10 cellular contexts compared by ENCODE assay signal in genomic region chr19:41936416-41936850, GRCh38. TPM values are rescaled to one million over a fixed set of nuclear protein-coding genes. Genes with fewer than 3 reads are reported as not detected.
DNase-seq lines count a peak whose midpoint lies in the region; ATAC-seq, FAIRE-seq and TF ChIP-seq lines count a peak whose summit lies in the region.
"Had no signal": no experiment of that assay in that cellular context is flagged by ENCODE, and none has a peak within 500 bp of the region (broad histone marks: within the 10 kb centered on the region; RNA-seq: fewer than 3 reads in every experiment).

No MANE protein-coding gene starts in this region.

- no peaks in the 10 kb centered on the region for H4K20me1 ChIP-seq in GM12878 (ENCODE audit: control insufficient read depth, insufficient read depth)

- TF ChIP-seq RAD21 in GM12878 (IDR thresholded peaks at IDR 0.05; ENCODE audit: insufficient read depth, low read depth, low read length): no peak

- no peak for TF ChIP-seq POLR2A in GM12878 (IDR thresholded peaks at IDR 0.05; ENCODE audit: low read depth, low read length)

- H3K36me3 Mint-ChIP-seq in activated naive CD8-positive, alpha-beta T cell: no peaks in the 10 kb centered on the region
- H3K36me3 Mint-ChIP-seq in activated naive CD8-positive, alpha-beta T cell treated with anti-CD3 and anti-CD28 coated beads for 36 hours: no peaks in the 10 kb centered on the region
- no peaks in the 10 kb centered on the region for H3K36me3 Mint-ChIP-seq in stimulated activated naive CD8-positive, alpha-beta T cell treated with anti-CD3 and anti-CD28 coated beads, Interleukin-15, Interleukin-2, amounts not matched to agents 100 ng/mL and 50 ng/mL, for 24 hours (ENCODE audit: low read depth)

- no TSS peak for BruUV-seq in GM12878 (replicated peaks; lab: Mats Ljungman, UMichigan)

- FAIRE-seq in GM12878 (lab: Jason Lieb, UNC): no peak
- FAIRE-seq: pancreas had no signal

- DNase-seq in activated naive CD8-positive, alpha-beta T cell treated with anti-CD3 and anti-CD28 coated beads for 36 hours: no peak
- no peak for DNase-seq in GM12878 (ENCODE audit: low read depth, low spot score)
- DNase-seq in NCI-H1105 (lab: John Stamatoyannopoulos, UW): no peak
- DNase-seq: NCI-H1436, Peyer's patch had no signal

- H3K4me3 Mint-ChIP-seq in activated naive CD8-positive, alpha-beta T cell: no peak overlapping the region
- no peak overlapping the region for H3K4me3 Mint-ChIP-seq in activated naive CD8-positive, alpha-beta T cell treated with anti-CD3 and anti-CD28 coated beads for 36 hours
- H3K4me3 Mint-ChIP-seq in stimulated activated naive CD8-positive, alpha-beta T cell treated with anti-CD3 and anti-CD28 coated beads, Interleukin-15, Interleukin-2, amounts not matched to agents 100 ng/mL and 50 ng/mL, for 24 hours: peak overlapping the region; percentile 0
- H3K4me3 Mint-ChIP-seq: dendritic cell treated with granulocyte-macrophage colony-stimulating factor and Interleukin-4, amounts not matched to agents 40 ng/mL and 50 ng/mL, for 4 days had no signal

- peaks cover 43% of the 10 kb centered on the region for H3K4me1 Mint-ChIP-seq in activated naive CD8-positive, alpha-beta T cell (ENCODE audit: low read depth)
- H3K4me1 Mint-ChIP-seq in activated naive CD8-positive, alpha-beta T cell treated with anti-CD3 and anti-CD28 coated beads for 36 hours: peaks cover 31% of the 10 kb centered on the region
- peaks cover 49% of the 10 kb centered on the region for H3K4me1 Mint-ChIP-seq in stimulated activated naive CD8-positive, alpha-beta T cell treated with anti-CD3 and anti-CD28 coated beads, Interleukin-15, Interleukin-2, amounts not matched to agents 100 ng/mL and 50 ng/mL, for 24 hours (ENCODE audit: low read depth)

- CTCF ChIA-PET in GM12878 (lab: Yijun Ruan, JAX): interaction anchor here (0.6 to 2.3 kb wide), 6 partner anchors 9 to 72 kb away, joined by 3 to 17 read pairs (median 4); no protein-coding TSS in a partner anchor

- TF ChIP-seq EP300 in GM12878 (IDR thresholded peaks at IDR 0.05; ENCODE audit: borderline replicate concordance in 1 of 2, control insufficient read depth in 1 of 2, low read depth in 2 of 2, low read length in 2 of 2): no peak

- no peak overlapping the region for H3K4me2 ChIP-seq in GM12878 (ENCODE audit: control insufficient read depth, insufficient read depth)

- in situ Hi-C loops in GM12878 (cut with MboI): loop anchor here (25.0 kb wide), 1 partner anchor 1826 kb away; the partner anchor contains the start of gene SMG9

- SMC1A ChIA-PET in GM12878 (lab: Charles Lee; ENCODE audit: uncharacterized antibody, unreplicated experiment): interaction anchor here (1.5 to 1.6 kb wide), 2 partner anchors 9 to 63 kb away, joined by 4 read pairs; no protein-coding TSS in a partner anchor

- intact Hi-C loops in GM12878 (cut with micrococcal nuclease; ENCODE audit: unreplicated experiment): no loop called here

- no peak for TF ChIP-seq CTCF in GM12878 (IDR thresholded peaks at IDR 0.05 in 2 of 3, conservative IDR thresholded peaks at IDR 0.05 in 1 of 3; ENCODE audit: control insufficient read depth in 2 of 3, extremely low read depth in 1 of 3, insufficient read depth in 1 of 3, low read depth in 3 of 3, low read length in 3 of 3)

- 37% methylated on average over 8 of the region's 8 CpGs for WGBS in GM12878 (ENCODE audit: insufficient coverage, insufficient replicate concordance, low lambda C conversion rate, missing lambda C conversion rate)

- H3K27ac ChIP-seq in GM12878 (ENCODE audit: control insufficient read depth, insufficient read depth): no peak overlapping the region
- H3K27ac ChIP-seq: pancreas had no signal

- no peaks in the 10 kb centered on the region for H3K27me3 Mint-ChIP-seq in activated naive CD8-positive, alpha-beta T cell
- peaks cover 2% of the 10 kb centered on the region for H3K27me3 Mint-ChIP-seq in activated naive CD8-positive, alpha-beta T cell treated with anti-CD3 and anti-CD28 coated beads for 36 hours
- H3K27me3 Mint-ChIP-seq in stimulated activated naive CD8-positive, alpha-beta T cell treated with anti-CD3 and anti-CD28 coated beads, Interleukin-15, Interleukin-2, amounts not matched to agents 100 ng/mL and 50 ng/mL, for 24 hours: peaks cover 10% of the 10 kb centered on the region

- no peaks in the 10 kb centered on the region for H3K79me2 ChIP-seq in GM12878 (ENCODE audit: control insufficient read depth, insufficient read depth, low read length)

- ATAC-seq in GM12878 (no peak), HG03432 (IDR thresholded peaks at IDR 0.05; ENCODE audit: unreplicated experiment) (no peak)
- ATAC-seq: pancreas had no signal

- peak overlapping the region; percentile 25 for H3K27ac Mint-ChIP-seq in activated naive CD8-positive, alpha-beta T cell
- H3K27ac Mint-ChIP-seq in activated naive CD8-positive, alpha-beta T cell treated with anti-CD3 and anti-CD28 coated beads for 36 hours: no peak overlapping the region
- peak overlapping the region; percentile 56 for H3K27ac Mint-ChIP-seq in stimulated activated naive CD8-positive, alpha-beta T cell treated with anti-CD3 and anti-CD28 coated beads, Interleukin-15, Interleukin-2, amounts not matched to agents 100 ng/mL and 50 ng/mL, for 24 hours
- H3K27ac Mint-ChIP-seq: dendritic cell treated with granulocyte-macrophage colony-stimulating factor and Interleukin-4, amounts not matched to agents 40 ng/mL and 50 ng/mL, for 4 days had no signal

- H2AFZ ChIP-seq in GM12878 (ENCODE audit: control insufficient read depth, low read depth, low read length): no peak overlapping the region

- POLR2A ChIA-PET in GM12878 (lab: Charles Lee): interaction anchor here (0.6 kb wide), 1 partner anchor 37 kb away, joined by 4 read pairs; no protein-coding TSS in a partner anchor

- H3K9ac ChIP-seq in GM12878 (ENCODE audit: control insufficient read depth, insufficient read depth, low read length): no peak overlapping the region

- peaks cover 0 to 3% of the 10 kb centered on the region in 2 experiments; a peak in 2 of 4 replicates for H3K27me3 ChIP-seq in GM12878 (replicated peaks in 1 of 2; ENCODE audit: control insufficient read depth in 2 of 2, insufficient read depth in 2 of 2, low read length in 1 of 2)
- H3K27me3 ChIP-seq: pancreas had no signal

- H3K9me3 Mint-ChIP-seq in activated naive CD8-positive, alpha-beta T cell (ENCODE audit: low read depth): no peaks in the 10 kb centered on the region
- no peaks in the 10 kb centered on the region for H3K9me3 Mint-ChIP-seq in activated naive CD8-positive, alpha-beta T cell treated with anti-CD3 and anti-CD28 coated beads for 36 hours
- H3K9me3 Mint-ChIP-seq in stimulated activated naive CD8-positive, alpha-beta T cell treated with anti-CD3 and anti-CD28 coated beads, Interleukin-15, Interleukin-2, amounts not matched to agents 100 ng/mL and 50 ng/mL, for 24 hours: no peaks in the 10 kb centered on the region
- H3K9me3 Mint-ChIP-seq: dendritic cell treated with granulocyte-macrophage colony-stimulating factor and Interleukin-4, amounts not matched to agents 40 ng/mL and 50 ng/mL, for 4 days had no signal

- H3K4me1 ChIP-seq in GM12878 (ENCODE audit: control insufficient read depth, insufficient read depth, low read length): peaks cover 28% of the 10 kb centered on the region
- H3K4me1 ChIP-seq: pancreas had no signal

- no peaks in the 10 kb centered on the region for H3K36me3 ChIP-seq in GM12878 (ENCODE audit: control insufficient read depth in 2 of 2, insufficient read depth in 2 of 2, low read length in 1 of 2)
- H3K36me3 ChIP-seq: pancreas, Peyer's patch had no signal

- H3K4me3 ChIP-seq in GM12878: no peak overlapping the region
- H3K4me3 ChIP-seq: pancreas, Peyer's patch had no signal

- no peaks in the 10 kb centered on the region for H3K9me3 ChIP-seq in GM12878 (replicated peaks; ENCODE audit: control insufficient read depth, insufficient read depth, low read length)
- H3K9me3 ChIP-seq: pancreas, Peyer's patch had no signal

- RAD21 ChIA-PET in GM12878 (lab: Charles Lee; ENCODE audit: unreplicated experiment): interaction anchor here (2.1 kb wide), 1 partner anchor 63 kb away, joined by 6 read pairs; no protein-coding TSS in a partner anchor

RNA-seq across cellular contexts. Expression of gene ERFL, which starts 8.2 kb away (rescaled TPM):
- total RNA-seq in activated naive CD8-positive, alpha-beta T cell treated with anti-CD3 and anti-CD28 coated beads for 36 hours: 1 to 10 TPM; 1.1 to 1.2 TPM
- total RNA-seq in GM12878 (2013; cell fraction: nucleolus; rRNA removed): 0.83 and 1.2 TPM in 2 replicates
- 0.11 TPM in 1 of 2 replicates, not detected in the other for total RNA-seq in GM12878 (2014; rRNA removed)
- total RNA-seq in GM12878 (2014; rRNA removed; fragmentation: Illumina TruSeq; extraction: Trizol): not detected in 2 replicates
- total RNA-seq in GM12878 (2021): 0.10 and 0.19 TPM in 2 replicates
- 0.46 TPM for polyA plus RNA-seq in GM12878 (2011; ENCODE audit: low read depth)
- 0.05 TPM in 1 of 2 replicates, not detected in the other for polyA plus RNA-seq in GM12878 (2011; rRNA removed)
- polyA plus RNA-seq in GM12878 (2011; cell fraction: cytosol; rRNA removed): 0.04 and 0.10 TPM in 2 replicates
- polyA plus RNA-seq in GM12878 (2011; cell fraction: nucleus; rRNA removed): 1.2 and 1.3 TPM in 2 replicates
- 1.00 and 1.4 TPM in 2 replicates for polyA plus RNA-seq in GM12878 (2012)
- polyA plus RNA-seq in GM12878 (2014; fragmentation: Illumina TruSeq; extraction: Trizol): 0.04 TPM in 1 of 2 replicates, not detected in the other
- polyA plus RNA-seq in GM12878 (2014; fragmentation: Nextera tagmentation; extraction: Ambion mirVana): not detected
- 0.10 TPM in 1 of 2 replicates, not detected in the other for polyA plus RNA-seq in GM12878 (2014; rRNA removed)
- not detected for polyA plus RNA-seq in GM12878 (2016; fragmentation: Nextera tagmentation; extraction: Ambion mirVana)
- not detected in 2 replicates for polyA minus RNA-seq in GM12878 (2011; rRNA and poly(A)+ RNA removed)
- polyA minus RNA-seq in GM12878 (2011; cell fraction: cytosol; rRNA and poly(A)+ RNA removed): not detected in 2 replicates
- 0.24 TPM in 1 of 2 replicates, not detected in the other for polyA minus RNA-seq in GM12878 (2011; cell fraction: nucleus; rRNA and poly(A)+ RNA removed)

RNA-seq across cellular contexts. Expression of gene RABAC1, which starts 22.7 kb away (rescaled TPM):
- total RNA-seq in activated naive CD8-positive, alpha-beta T cell treated with anti-CD3 and anti-CD28 coated beads for 36 hours: 10 to 100 TPM; 46.9 to 50.7 TPM
- total RNA-seq in GM12878 (2013; cell fraction: nucleolus; rRNA removed): 9.6 and 11.0 TPM in 2 replicates
- total RNA-seq in GM12878 (2014; rRNA removed) (90.6 and 104 TPM in 2 replicates), GM12878 (2014; rRNA removed; fragmentation: Illumina TruSeq; extraction: Trizol) (14.1 and 15.6 TPM in 2 replicates), GM12878 (2021) (71.2 and 80.6 TPM in 2 replicates)
- 57.5 TPM for polyA plus RNA-seq in GM12878 (2011; ENCODE audit: low read depth)
- polyA plus RNA-seq in GM12878 (2011; rRNA removed) (8.3 and 15.9 TPM in 2 replicates), GM12878 (2014; fragmentation: Illumina TruSeq; extraction: Trizol) (5.2 and 11.1 TPM in 2 replicates), GM12878 (2014; fragmentation: Nextera tagmentation; extraction: Ambion mirVana) (10 to 100 TPM; 10.9 to 27.3 TPM), GM12878 (2014; rRNA removed) (115 and 118 TPM in 2 replicates), GM12878 (2016; fragmentation: Nextera tagmentation; extraction: Ambion mirVana) (10 to 100 TPM; 86.9 to 90.4 TPM)
- 41.8 and 54.8 TPM in 2 replicates for polyA plus RNA-seq in GM12878 (2011; cell fraction: cytosol; rRNA removed)
- 25.1 and 27.7 TPM in 2 replicates for polyA plus RNA-seq in GM12878 (2011; cell fraction: nucleus; rRNA removed)
- polyA plus RNA-seq in GM12878 (2012): 69.9 and 85.8 TPM in 2 replicates
- polyA minus RNA-seq in GM12878 (2011; rRNA and poly(A)+ RNA removed): 11.8 and 16.9 TPM in 2 replicates
- polyA minus RNA-seq in GM12878 (2011; cell fraction: cytosol; rRNA and poly(A)+ RNA removed): 4.4 and 4.8 TPM in 2 replicates
- 7.6 and 12.1 TPM in 2 replicates for polyA minus RNA-seq in GM12878 (2011; cell fraction: nucleus; rRNA and poly(A)+ RNA removed)

RNA-seq across cellular contexts. Expression of gene ARHGEF1, which starts 53.4 kb away (rescaled TPM):
- total RNA-seq in activated naive CD8-positive, alpha-beta T cell treated with anti-CD3 and anti-CD28 coated beads for 36 hours: 100 to 1,000 TPM; 285 to 295 TPM
- 129 and 142 TPM in 2 replicates for total RNA-seq in GM12878 (2013; cell fraction: nucleolus; rRNA removed)
- total RNA-seq in GM12878 (2014; rRNA removed) (63.3 and 67.8 TPM in 2 replicates), GM12878 (2014; rRNA removed; fragmentation: Illumina TruSeq; extraction: Trizol) (21.2 and 21.7 TPM in 2 replicates), GM12878 (2021) (185 and 207 TPM in 2 replicates)
- 58.7 TPM for polyA plus RNA-seq in GM12878 (2011; ENCODE audit: low read depth)
- polyA plus RNA-seq in GM12878 (2011; rRNA removed) (22.5 and 40.1 TPM in 2 replicates), GM12878 (2014; fragmentation: Illumina TruSeq; extraction: Trizol) (13.4 and 35.3 TPM in 2 replicates), GM12878 (2014; fragmentation: Nextera tagmentation; extraction: Ambion mirVana) (1 to 10 TPM; 1.2 to 5.9 TPM), GM12878 (2014; rRNA removed) (151 and 182 TPM in 2 replicates), GM12878 (2016; fragmentation: Nextera tagmentation; extraction: Ambion mirVana) (100 to 1,000 TPM in 1 of 2 experiments, 10 to 100 TPM in 1; 89.7 to 110 TPM)
- polyA plus RNA-seq in GM12878 (2011; cell fraction: cytosol; rRNA removed): 52.3 and 74.7 TPM in 2 replicates
- 425 and 583 TPM in 2 replicates for polyA plus RNA-seq in GM12878 (2011; cell fraction: nucleus; rRNA removed)
- 158 and 192 TPM in 2 replicates for polyA plus RNA-seq in GM12878 (2012)
- 21.7 and 42.7 TPM in 2 replicates for polyA minus RNA-seq in GM12878 (2011; rRNA and poly(A)+ RNA removed)
- polyA minus RNA-seq in GM12878 (2011; cell fraction: cytosol; rRNA and poly(A)+ RNA removed): 28.9 and 30.2 TPM in 2 replicates
- polyA minus RNA-seq in GM12878 (2011; cell fraction: nucleus; rRNA and poly(A)+ RNA removed): 40.9 and 71.2 TPM in 2 replicates

RNA-seq across cellular contexts. Expression of gene ATP1A3, which starts 57.6 kb away (rescaled TPM):
- total RNA-seq in activated naive CD8-positive, alpha-beta T cell treated with anti-CD3 and anti-CD28 coated beads for 36 hours: 1 to 10 TPM; 4.3 to 4.8 TPM
- 1.6 and 3.6 TPM in 2 replicates for total RNA-seq in GM12878 (2013; cell fraction: nucleolus; rRNA removed)
- total RNA-seq in GM12878 (2014; rRNA removed): 0.17 and 0.22 TPM in 2 replicates
- total RNA-seq in GM12878 (2014; rRNA removed; fragmentation: Illumina TruSeq; extraction: Trizol): 0.09 and 0.22 TPM in 2 replicates
- total RNA-seq in GM12878 (2021): 0.64 and 0.72 TPM in 2 replicates
- 0.76 TPM for polyA plus RNA-seq in GM12878 (2011; ENCODE audit: low read depth)
- polyA plus RNA-seq in GM12878 (2011; rRNA removed): 0.20 TPM in 1 of 2 replicates, not detected in the other
- polyA plus RNA-seq in GM12878 (2011; cell fraction: cytosol; rRNA removed): 0.22 and 0.24 TPM in 2 replicates
- 0.73 and 0.85 TPM in 2 replicates for polyA plus RNA-seq in GM12878 (2011; cell fraction: nucleus; rRNA removed)
- 2.4 TPM in 2 replicates for polyA plus RNA-seq in GM12878 (2012)
- 0.06 and 0.37 TPM in 2 replicates for polyA plus RNA-seq in GM12878 (2014; fragmentation: Illumina TruSeq; extraction: Trizol)
- polyA plus RNA-seq in GM12878 (2014; fragmentation: Nextera tagmentation; extraction: Ambion mirVana): not detected
- 0.28 and 0.84 TPM in 2 replicates for polyA plus RNA-seq in GM12878 (2014; rRNA removed)
- under 1 TPM; 0.39 to 0.86 TPM for polyA plus RNA-seq in GM12878 (2016; fragmentation: Nextera tagmentation; extraction: Ambion mirVana)
- polyA minus RNA-seq in GM12878 (2011; rRNA and poly(A)+ RNA removed): 0.29 and 0.41 TPM in 2 replicates
- polyA minus RNA-seq in GM12878 (2011; cell fraction: cytosol; rRNA and poly(A)+ RNA removed): 0.62 and 0.67 TPM in 2 replicates
- 0.24 and 0.38 TPM in 2 replicates for polyA minus RNA-seq in GM12878 (2011; cell fraction: nucleus; rRNA and poly(A)+ RNA removed)

RNA-seq across cellular contexts. Expression of gene CD79A, which starts 59.4 kb away (rescaled TPM):
- 10 to 100 TPM; 28.8 to 32.2 TPM for total RNA-seq in activated naive CD8-positive, alpha-beta T cell treated with anti-CD3 and anti-CD28 coated beads for 36 hours
- total RNA-seq in GM12878 (2013; cell fraction: nucleolus; rRNA removed): 163 and 166 TPM in 2 replicates
- total RNA-seq in GM12878 (2014; rRNA removed) (370 and 414 TPM in 2 replicates), GM12878 (2014; rRNA removed; fragmentation: Illumina TruSeq; extraction: Trizol) (243 and 253 TPM in 2 replicates), GM12878 (2021) (357 and 368 TPM in 2 replicates)
- 302 TPM for polyA plus RNA-seq in GM12878 (2011; ENCODE audit: low read depth)
- polyA plus RNA-seq in GM12878 (2011; rRNA removed) (117 and 280 TPM in 2 replicates), GM12878 (2014; fragmentation: Illumina TruSeq; extraction: Trizol) (97.1 and 294 TPM in 2 replicates), GM12878 (2014; fragmentation: Nextera tagmentation; extraction: Ambion mirVana) (10 to 100 TPM; 38.8 to 76.5 TPM), GM12878 (2014; rRNA removed) (400 and 502 TPM in 2 replicates), GM12878 (2016; fragmentation: Nextera tagmentation; extraction: Ambion mirVana) (100 to 1,000 TPM; 268 to 283 TPM)
- polyA plus RNA-seq in GM12878 (2011; cell fraction: cytosol; rRNA removed): 347 and 501 TPM in 2 replicates
- polyA plus RNA-seq in GM12878 (2011; cell fraction: nucleus; rRNA removed): 160 and 176 TPM in 2 replicates
- polyA plus RNA-seq in GM12878 (2012): 480 and 877 TPM in 2 replicates
- 144 and 359 TPM in 2 replicates for polyA minus RNA-seq in GM12878 (2011; rRNA and poly(A)+ RNA removed)
- 143 and 156 TPM in 2 replicates for polyA minus RNA-seq in GM12878 (2011; cell fraction: cytosol; rRNA and poly(A)+ RNA removed)
- polyA minus RNA-seq in GM12878 (2011; cell fraction: nucleus; rRNA and poly(A)+ RNA removed): 66.9 and 93.6 TPM in 2 replicates
